ENCODE assay signal across 8 cellular contexts in genomic region chr14:55051426-55052258, GRCh38. TPM values are rescaled to one million over a fixed set of nuclear protein-coding genes. Genes with fewer than 3 reads are reported as not detected.
DNase-seq lines count a peak whose midpoint lies in the region; ATAC-seq and TF ChIP-seq lines count a peak whose summit lies in the region.

TSS of gene MAPK1IP1L (plus strand) at chr14:55051647. CDS start at chr14:55061684, 10,037 bp downstream.

- H3K27ac Mint-ChIP-seq in activated naive CD4-positive, alpha-beta T cell treated with anti-CD3 and anti-CD28 coated beads, Interleukin-2, amount 50 U/mL, for 24 hours = peak within 1 kb of the TSS; percentile 93

- POLR2A ChIA-PET in GM10248 (lab: Yijun Ruan, JAX) (interaction anchor here (0.5 to 1.4 kb wide), 9 partner anchors 8 to 1440 kb away, joined by 3 to 7 read pairs (median 4); partner anchors contain the start of genes SOCS4 and WDHD1), SK-N-SH (lab: Yijun Ruan, JAX) (interaction anchor here (0.6 to 1.9 kb wide), 20 partner anchors 10 to 486 kb away, joined by 3 to 32 read pairs (median 4); partner anchors contain the start of genes SOCS4 and WDHD1)

- 3% methylated on average over 37 of the region's 97 CpGs for WGBS in SK-N-SH (ENCODE audit: low lambda C conversion rate)

- no peaks in the 10 kb centered on the region for H3K27me3 ChIP-seq in SK-N-SH (ENCODE audit: insufficient read depth)
- no peaks in the 10 kb centered on the region for H3K27me3 ChIP-seq in osteoblast (ENCODE audit: insufficient read depth, low read length)
- H3K27me3 ChIP-seq in thoracic aorta (replicated peaks; ENCODE audit: insufficient read depth) = no peaks in the 10 kb centered on the region

- peaks cover 25% of the 10 kb centered on the region for H3F3A ChIP-seq in SK-N-SH (replicated peaks; ENCODE audit: insufficient read depth)

- H3K9ac ChIP-seq in SK-N-SH = peak within 1 kb of the TSS; percentile 100

- TF ChIP-seq CTCF in GM10248 (IDR thresholded peaks at IDR 0.05; ENCODE audit: control extremely low read depth, extremely low read depth, low read depth, missing control alignments) = peak; percentile 100
- TF ChIP-seq CTCF in SK-N-SH (IDR thresholded peaks at IDR 0.05) = peak; percentile 88
- peak; percentile 93 for TF ChIP-seq CTCF in osteoblast (IDR thresholded peaks at IDR 0.05; ENCODE audit: extremely low read depth, low read depth, low read length)
- TF ChIP-seq CTCF in thoracic aorta (IDR thresholded peaks at IDR 0.05) = peak; percentile 100

- TF ChIP-seq RAD21 in SK-N-SH (IDR thresholded peaks at IDR 0.05; ENCODE audit: low read length) = peak; percentile 58

- TF ChIP-seq EP300 in SK-N-SH (IDR thresholded peaks at IDR 0.05; ENCODE audit: borderline replicate concordance in 1 of 2, low read depth in 1 of 2, low read length in 1 of 2) = peak in 1 of 2 experiments; percentile 19; a peak in 3 of 4 replicates

- H3K36me3 ChIP-seq in SK-N-SH (replicated peaks in 1 of 2; ENCODE audit: control insufficient read depth in 1 of 2, insufficient read depth in 2 of 2, low read length in 1 of 2) (peaks cover 15 to 33% of the 10 kb centered on the region in 2 experiments), osteoblast (ENCODE audit: insufficient read depth, low read length) (peaks cover 23% of the 10 kb centered on the region), thoracic aorta (no peaks in the 10 kb centered on the region)

- H3K4me1 ChIP-seq in SK-N-SH (ENCODE audit: control insufficient read depth in 1 of 2, insufficient read depth in 2 of 2, low read depth in 1 of 2, low read length in 1 of 2) (peaks cover 7 to 19% of the 10 kb centered on the region in 2 experiments; a peak in 3 of 4 replicates), osteoblast (ENCODE audit: insufficient read depth, low read length) (peaks cover 22% of the 10 kb centered on the region), thoracic aorta (ENCODE audit: control insufficient read depth in 1 of 2, low read depth in 2 of 2) (peaks cover 29 to 46% of the 10 kb centered on the region in 2 donors)

- H3K9me2 ChIP-seq in SK-N-SH = no peaks in the 10 kb centered on the region

- peaks cover 32% of the 10 kb centered on the region for H4K20me1 ChIP-seq in SK-N-SH (ENCODE audit: insufficient read depth)
- H4K20me1 ChIP-seq in osteoblast (ENCODE audit: insufficient read depth, low read length) = peaks cover 28% of the 10 kb centered on the region

- H3K4me3 ChIP-seq in SK-N-SH (ENCODE audit: low read depth in 2 of 2, low read length in 1 of 2) = peak within 1 kb of the TSS; percentile 93 to 98
- H3K4me3 ChIP-seq in osteoblast (ENCODE audit: insufficient read depth, low read length) = peak within 1 kb of the TSS; percentile 99
- H3K4me3 ChIP-seq in thoracic aorta = peak within 1 kb of the TSS; percentile 100

- peaks cover 47% of the 10 kb centered on the region for H3K79me2 ChIP-seq in SK-N-SH (ENCODE audit: insufficient read depth)
- peaks cover 52% of the 10 kb centered on the region for H3K79me2 ChIP-seq in osteoblast (ENCODE audit: insufficient read depth, low read length)

- peak within 1 kb of the TSS; percentile 98 to 100 for H3K27ac ChIP-seq in SK-N-SH (ENCODE audit: low read depth in 2 of 2, low read length in 1 of 2)
- H3K27ac ChIP-seq in osteoblast (ENCODE audit: low read depth, low read length) = peak within 1 kb of the TSS; percentile 100
- peak within 1 kb of the TSS; percentile 100 for H3K27ac ChIP-seq in thoracic aorta

- no peaks in the 10 kb centered on the region for H3K9me3 Mint-ChIP-seq in activated naive CD4-positive, alpha-beta T cell treated with anti-CD3 and anti-CD28 coated beads, Interleukin-2, amount 50 U/mL, for 24 hours

- H3K36me3 Mint-ChIP-seq in activated naive CD4-positive, alpha-beta T cell treated with anti-CD3 and anti-CD28 coated beads, Interleukin-2, amount 50 U/mL, for 24 hours = peaks cover 14% of the 10 kb centered on the region

- CTCF ChIA-PET in GM10248 (lab: Yijun Ruan, JAX) = interaction anchor here (0.7 to 4.1 kb wide), 39 partner anchors 9 to 386 kb away, joined by 3 to 43 read pairs (median 5); partner anchors contain the start of genes SOCS4 and WDHD1
- CTCF ChIA-PET in SK-N-SH (lab: Yijun Ruan, JAX) = interaction anchor here (0.6 to 3.4 kb wide), 57 partner anchors 8 to 487 kb away, joined by 3 to 40 read pairs (median 4); partner anchors contain the start of genes DLGAP5, SOCS4 and WDHD1

- H2AFZ ChIP-seq in SK-N-SH (ENCODE audit: low read depth) = peak within 1 kb of the TSS; percentile 94
- H2AFZ ChIP-seq in osteoblast (ENCODE audit: low read length) = peak within 1 kb of the TSS; percentile 96

- H3K4me1 Mint-ChIP-seq in activated naive CD4-positive, alpha-beta T cell treated with anti-CD3 and anti-CD28 coated beads, Interleukin-2, amount 50 U/mL, for 24 hours = peaks cover 45% of the 10 kb centered on the region

- DNase-seq in GM10248 (ENCODE audit: extremely low spot score) (peak; percentile 95), NCI-H1048 (lab: John Stamatoyannopoulos, UW) (peak; percentile 69), SK-N-SH (peak; percentile 98), glomerular visceral epithelial cell (ENCODE audit: extremely low spot score) (peak; percentile 96), osteoblast (ENCODE audit: insufficient read length, low spot score, missing footprints) (peak; percentile 99), thoracic aorta (ENCODE audit: low spot score) (peak; percentile 46)

- H3K4me3 Mint-ChIP-seq in activated naive CD4-positive, alpha-beta T cell treated with anti-CD3 and anti-CD28 coated beads, Interleukin-2, amount 50 U/mL, for 24 hours = peak within 1 kb of the TSS; percentile 88

- H3K27me3 Mint-ChIP-seq in activated naive CD4-positive, alpha-beta T cell treated with anti-CD3 and anti-CD28 coated beads, Interleukin-2, amount 50 U/mL, for 24 hours = no peaks in the 10 kb centered on the region

- peak within 1 kb of the TSS; percentile 89 for H3K4me2 ChIP-seq in SK-N-SH
- peak within 1 kb of the TSS; percentile 98 for H3K4me2 ChIP-seq in osteoblast (ENCODE audit: insufficient read depth, low read length)

- ATAC-seq in HG02571 (IDR thresholded peaks at IDR 0.05; ENCODE audit: unreplicated experiment) (peak; percentile 89), thoracic aorta (ENCODE audit: insufficient number of reproducible peaks, low FRiP score, low read depth) (peak; percentile 95)

- H3K9me3 ChIP-seq in SK-N-SH (no peaks in the 10 kb centered on the region), osteoblast (ENCODE audit: low read depth, low read length) (no peaks in the 10 kb centered on the region), thoracic aorta (no peaks in the 10 kb centered on the region)

TF ChIP-seq in SK-N-SH, 30 proteins besides CTCF, POLR2A, EP300 and RAD21 (continues in another document):
- no peak for TF ChIP-seq USF1 (IDR thresholded peaks at IDR 0.05; ENCODE audit: borderline replicate concordance, low read depth)
- peak; percentile 97 for TF ChIP-seq CHD2 (IDR thresholded peaks at IDR 0.05; ENCODE audit: low read length, partially characterized antibody)
- peak; percentile 43; the same call in 1 of the 2 replicates for TF ChIP-seq YY1 (IDR thresholded peaks at IDR 0.05; ENCODE audit: low read depth)
- TF ChIP-seq TAF1 (IDR thresholded peaks at IDR 0.05; ENCODE audit: borderline replicate concordance, low read depth, low read length) = peak; percentile 85; the same call in 1 of the 2 replicates
- TF ChIP-seq ELF1 (IDR thresholded peaks at IDR 0.05) = peak; percentile 85
- TF ChIP-seq REST (IDR thresholded peaks at IDR 0.05; ENCODE audit: low read depth, low read length) = peak; percentile 58; the same call in 1 of the 2 replicates
- TF ChIP-seq POLR2AphosphoS5 (IDR thresholded peaks at IDR 0.05; ENCODE audit: low read depth, low read length) = peak; percentile 93
- no peak for TF ChIP-seq MEF2A (IDR thresholded peaks at IDR 0.05; ENCODE audit: borderline replicate concordance, low read depth)
- peak; percentile 58 for TF ChIP-seq SMC3 (IDR thresholded peaks at IDR 0.05; ENCODE audit: low read depth, low read length)

RNA-seq across cellular contexts. Expression of gene MAPK1IP1L, which starts in this region (rescaled TPM):
- polyA plus RNA-seq in SK-N-SH (2012; rRNA removed) = 105 and 129 TPM in 2 replicates
- 58.3 and 77.1 TPM in 2 replicates for polyA plus RNA-seq in SK-N-SH (2012; cell fraction: cytosol; rRNA removed)
- polyA plus RNA-seq in SK-N-SH (2012; cell fraction: nucleus; rRNA removed) = 74.0 and 90.8 TPM in 2 replicates
- 37.4 and 42.0 TPM in 2 replicates for total RNA-seq in osteoblast
- 100 to 1,000 TPM in 1 of 2 donors, 10 to 100 TPM in 1; 57.0 to 113 TPM for total RNA-seq in thoracic aorta

Comparison
In these comparisons a context has a peak if more than half of its experiments do, and no peak if none do; other contexts are left out.
1. Peak in every context shown above with its lines: DNase-seq, ATAC-seq, H3K4me3 ChIP-seq and H3K27ac ChIP-seq.
2. DNase-seq: peak in every context shown above with its lines; median percentile 99 in osteoblast; 98 in SK-N-SH; 96 in glomerular visceral epithelial cell; 95 in GM10248; 69 in NCI-H1048; 46 in thoracic aorta.